In the genomic region with DNA sequence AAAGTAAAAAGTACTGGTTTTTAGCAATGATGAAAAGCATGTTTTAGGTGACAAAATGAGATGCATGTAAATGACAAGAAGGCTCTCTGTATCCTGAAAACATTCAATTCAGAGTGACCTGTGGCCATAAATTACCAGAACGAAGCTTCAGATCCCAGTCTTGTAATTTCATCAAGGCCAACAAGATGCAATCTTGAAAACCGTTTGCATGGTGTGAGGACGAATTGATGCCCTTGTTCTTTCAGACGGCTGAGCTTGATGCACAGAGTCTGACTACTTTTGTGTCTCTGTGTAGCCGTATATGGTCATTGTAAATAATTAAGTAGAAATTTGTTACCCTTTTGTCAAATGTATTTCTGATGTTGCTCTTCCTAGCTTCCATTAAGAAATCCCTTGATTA, we compare ENCODE assay signal across 23 cellular contexts.
"Had no signal": no experiment of that assay in that cellular context is flagged by ENCODE, and none has a peak within 500 bp of the region (broad histone marks: within the 10 kb centered on the region; RNA-seq: fewer than 3 reads in every experiment).

No MANE protein-coding gene starts in this region.

- H3K4me3 Mint-ChIP-seq: activated CD4-positive, alpha-beta memory T cell treated with anti-CD3 and anti-CD28 coated beads for 36 hours; activated CD4-positive, alpha-beta T cell treated with anti-CD3 and anti-CD28 coated beads for 36 hours; activated naive CD8-positive, alpha-beta T cell treated with anti-CD3 and anti-CD28 coated beads, Interleukin-2, amount 10 ng/mL, durations not matched to agents 7 days and 5 days; activated T-helper 17 cell treated with anti-CD3 and anti-CD28 coated beads, Interleukin-2, amount 50 U/mL, for 72 hours; effector memory CD8-positive, alpha-beta T cell; natural killer cell treated with Interleukin-12 subunit alpha and Interleukin-12 subunit beta and Interleukin-15 and Interleukin-18, amount 100 ng/mL, for 72 hours; stimulated activated naive CD8-positive, alpha-beta T cell treated with anti-CD3 and anti-CD28 coated beads, Interleukin-15, amount 100 ng/mL, for 72 hours had no signal

- H3K27ac Mint-ChIP-seq: activated CD4-positive, alpha-beta memory T cell treated with anti-CD3 and anti-CD28 coated beads for 36 hours; activated CD4-positive, alpha-beta T cell treated with anti-CD3 and anti-CD28 coated beads for 36 hours; activated naive CD8-positive, alpha-beta T cell treated with anti-CD3 and anti-CD28 coated beads, Interleukin-2, amount 10 ng/mL, durations not matched to agents 7 days and 5 days; activated T-helper 17 cell treated with anti-CD3 and anti-CD28 coated beads, Interleukin-2, amount 50 U/mL, for 72 hours; effector memory CD8-positive, alpha-beta T cell; natural killer cell treated with Interleukin-12 subunit alpha and Interleukin-12 subunit beta and Interleukin-15 and Interleukin-18, amount 100 ng/mL, for 72 hours; progenitor cell of endocrine pancreas; stimulated activated naive CD8-positive, alpha-beta T cell treated with anti-CD3 and anti-CD28 coated beads, Interleukin-15, amount 100 ng/mL, for 72 hours had no signal

- H3K79me2 ChIP-seq: hepatocyte had no signal

- H2AFZ ChIP-seq: hepatocyte had no signal

- H3K4me3 ChIP-seq: body of pancreas, hepatocyte, lower lobe of right lung, right atrium auricular region, skin epidermis, suprapubic skin, transverse colon had no signal

- ATAC-seq: activated CD4-positive, alpha-beta T cell treated with anti-CD3 and anti-CD28 coated beads for 36 hours; activated T-helper 17 cell treated with anti-CD3 and anti-CD28 coated beads, Interleukin-2, amount 50 U/mL, for 72 hours; body of pancreas; effector memory CD8-positive, alpha-beta T cell; left colon; lower lobe of right lung; natural killer cell treated with Interleukin-12 subunit alpha and Interleukin-12 subunit beta and Interleukin-15 and Interleukin-18, amount 100 ng/mL, for 72 hours; stimulated activated naive CD8-positive, alpha-beta T cell treated with anti-CD3 and anti-CD28 coated beads, Interleukin-15, amount 100 ng/mL, for 72 hours had no signal

- H3K27me3 Mint-ChIP-seq: activated CD4-positive, alpha-beta memory T cell treated with anti-CD3 and anti-CD28 coated beads for 36 hours; activated CD4-positive, alpha-beta T cell treated with anti-CD3 and anti-CD28 coated beads for 36 hours; activated naive CD8-positive, alpha-beta T cell treated with anti-CD3 and anti-CD28 coated beads, Interleukin-2, amount 10 ng/mL, durations not matched to agents 7 days and 5 days; activated T-helper 17 cell treated with anti-CD3 and anti-CD28 coated beads, Interleukin-2, amount 50 U/mL, for 72 hours; effector memory CD8-positive, alpha-beta T cell; natural killer cell treated with Interleukin-12 subunit alpha and Interleukin-12 subunit beta and Interleukin-15 and Interleukin-18, amount 100 ng/mL, for 72 hours; progenitor cell of endocrine pancreas; stimulated activated naive CD8-positive, alpha-beta T cell treated with anti-CD3 and anti-CD28 coated beads, Interleukin-15, amount 100 ng/mL, for 72 hours had no signal

- H3K9me3 Mint-ChIP-seq: activated naive CD8-positive, alpha-beta T cell treated with anti-CD3 and anti-CD28 coated beads, Interleukin-2, amount 10 ng/mL, durations not matched to agents 7 days and 5 days; activated T-helper 17 cell treated with anti-CD3 and anti-CD28 coated beads, Interleukin-2, amount 50 U/mL, for 72 hours; stimulated activated naive CD8-positive, alpha-beta T cell treated with anti-CD3 and anti-CD28 coated beads, Interleukin-15, amount 100 ng/mL, for 72 hours had no signal

- H3K9me3 ChIP-seq: body of pancreas, lower lobe of right lung, right atrium auricular region, suprapubic skin, transverse colon had no signal

- H3K36me3 Mint-ChIP-seq: activated CD4-positive, alpha-beta memory T cell treated with anti-CD3 and anti-CD28 coated beads for 36 hours; activated naive CD8-positive, alpha-beta T cell treated with anti-CD3 and anti-CD28 coated beads, Interleukin-2, amount 10 ng/mL, durations not matched to agents 7 days and 5 days; natural killer cell treated with Interleukin-12 subunit alpha and Interleukin-12 subunit beta and Interleukin-15 and Interleukin-18, amount 100 ng/mL, for 72 hours had no signal

- H3K4me2 ChIP-seq: hepatocyte had no signal

- H3K27me3 ChIP-seq: body of pancreas, hepatocyte, right atrium auricular region, suprapubic skin, transverse colon had no signal

- H3K27ac ChIP-seq: body of pancreas, hepatocyte, lower lobe of right lung, right atrium auricular region, skin epidermis, suprapubic skin, transverse colon had no signal

- H3K4me1 Mint-ChIP-seq: activated CD4-positive, alpha-beta T cell treated with anti-CD3 and anti-CD28 coated beads for 36 hours; activated naive CD8-positive, alpha-beta T cell treated with anti-CD3 and anti-CD28 coated beads, Interleukin-2, amount 10 ng/mL, durations not matched to agents 7 days and 5 days; activated T-helper 17 cell treated with anti-CD3 and anti-CD28 coated beads, Interleukin-2, amount 50 U/mL, for 72 hours; stimulated activated naive CD8-positive, alpha-beta T cell treated with anti-CD3 and anti-CD28 coated beads, Interleukin-15, amount 100 ng/mL, for 72 hours had no signal

- DNase-seq: activated CD4-positive, alpha-beta memory T cell treated with anti-CD3 and anti-CD28 coated beads for 36 hours; activated CD4-positive, alpha-beta T cell treated with anti-CD3 and anti-CD28 coated beads for 36 hours; activated naive CD4-positive, alpha-beta T cell; activated naive CD8-positive, alpha-beta T cell treated with anti-CD3 and anti-CD28 coated beads, Interleukin-2, amount 10 ng/mL, durations not matched to agents 7 days and 5 days; amygdala; body of pancreas; caudate nucleus; effector memory CD8-positive, alpha-beta T cell; islet precursor cell; left colon; lower lobe of right lung; stimulated activated CD4-positive, alpha-beta T cell treated with anti-CD3 and anti-CD28 coated beads, Interleukin-15, amount 100 ng/mL, for 24 hours; stimulated activated CD4-positive, alpha-beta T cell treated with anti-CD3 and anti-CD28 coated beads, Interleukin-2, amount 100 ng/mL, for 48 hours; stimulated activated naive CD8-positive, alpha-beta T cell treated with anti-CD3 and anti-CD28 coated beads, Interleukin-15, amount 100 ng/mL, for 72 hours; SW 1271; transverse colon had no signal

- H3K4me1 ChIP-seq: body of pancreas, lower lobe of right lung, right atrium auricular region, suprapubic skin, transverse colon had no signal

- H3K36me3 ChIP-seq: lower lobe of right lung, right atrium auricular region, suprapubic skin, transverse colon had no signal
